In the genomic region with DNA sequence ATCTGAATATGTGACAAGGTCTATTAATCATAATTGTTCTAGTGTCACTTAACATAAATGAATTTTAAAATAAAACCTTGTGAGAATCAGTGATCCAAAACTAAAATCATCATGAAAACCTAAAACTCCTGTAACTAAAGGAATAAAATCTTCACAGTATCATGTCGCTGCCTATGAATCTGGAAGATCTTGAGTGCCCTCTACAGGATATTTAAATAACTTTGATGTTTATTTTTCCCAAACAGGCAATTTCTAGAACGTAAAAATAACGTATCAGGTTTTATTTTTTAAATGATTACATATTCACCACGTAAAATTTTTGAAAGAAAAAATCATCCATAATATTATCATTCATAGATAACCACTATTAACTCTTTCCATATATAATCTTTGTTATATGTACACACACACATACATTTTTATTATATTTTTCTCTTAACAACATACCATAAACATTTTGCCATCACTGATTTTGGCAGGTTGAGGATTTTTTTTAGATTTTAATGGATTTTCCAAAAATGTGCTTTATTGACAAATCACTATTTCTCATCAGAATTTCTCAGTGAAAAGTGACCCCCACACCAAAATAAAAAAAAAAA, we compare ENCODE assay signal across 10 cellular contexts.
A peak's percentile ranks its signal among the peaks of the same experiment; 100 is the strongest.
DNase-seq lines count a peak whose midpoint lies in the region; ATAC-seq and TF ChIP-seq lines count a peak whose summit lies in the region.
"Had no signal": no experiment of that assay in that cellular context is flagged by ENCODE, and none has a peak within 500 bp of the region (broad histone marks: within the 10 kb centered on the region; RNA-seq: fewer than 3 reads in every experiment).

No MANE protein-coding gene starts in this region.

- H2AFZ ChIP-seq in OCI-LY3 (ENCODE audit: low read depth, low read length): no peak overlapping the region

- H3K9me3 ChIP-seq in OCI-LY3 (ENCODE audit: insufficient read depth, low read length) (no peaks in the 10 kb centered on the region), WERI-Rb-1 (ENCODE audit: severe bottlenecking) (no peaks in the 10 kb centered on the region)
- H3K9me3 ChIP-seq: SJSA1 had no signal

- no peak overlapping the region for H3K9ac ChIP-seq in OCI-LY3 (ENCODE audit: low read length)

- DNase-seq in DMS 273 (lab: John Stamatoyannopoulos, UW; ENCODE audit: unreplicated experiment) (peak; percentile 55), HFF-Myc (ENCODE audit: extremely low read depth, low read depth) (peak; percentile 2), epithelial cell of esophagus (ENCODE audit: low read depth) (peak; percentile 37), putamen (ENCODE audit: low spot score) (peak; percentile 48), WERI-Rb-1 (no peak)
- DNase-seq in stimulated activated CD8-positive, alpha-beta memory T cell treated with anti-CD3 and anti-CD28 coated beads, Interleukin-4, amount 100 ng/mL, for 48 hours: no peak

- no peak overlapping the region for H3K4me2 ChIP-seq in OCI-LY3 (ENCODE audit: low read length)

- no peak for TF ChIP-seq CTCF in HFF-Myc (IDR thresholded peaks at IDR 0.05; ENCODE audit: low read depth, low read length, missing control alignments)
- TF ChIP-seq CTCF in OCI-LY3 (IDR thresholded peaks at IDR 0.05; ENCODE audit: low read depth, low read length): peak; percentile 70
- peak; percentile 46 for TF ChIP-seq CTCF in epithelial cell of esophagus (IDR thresholded peaks at IDR 0.05; ENCODE audit: insufficient read depth, low read depth, low read length, missing control alignments)
- TF ChIP-seq CTCF in WERI-Rb-1 (IDR thresholded peaks at IDR 0.05; ENCODE audit: low read depth, low read length): no peak

- H3K27me3 ChIP-seq in OCI-LY3 (ENCODE audit: low read depth, low read length) (no peaks in the 10 kb centered on the region), WERI-Rb-1 (ENCODE audit: insufficient read depth, low read depth, severe bottlenecking) (no peaks in the 10 kb centered on the region)
- H3K27me3 ChIP-seq: SJSA1 had no signal

- H3K4me3 ChIP-seq in HFF-Myc (replicated peaks; ENCODE audit: low read depth, low read length) (no peak overlapping the region), OCI-LY3 (ENCODE audit: low read length) (no peak overlapping the region), epithelial cell of esophagus (ENCODE audit: low read length) (no peak overlapping the region), WERI-Rb-1 (ENCODE audit: low read depth, low read length) (no peak overlapping the region)
- H3K4me3 ChIP-seq: SJSA1 had no signal

- no peaks in the 10 kb centered on the region for H4K20me1 ChIP-seq in OCI-LY3 (ENCODE audit: insufficient read depth, low read length)

- peaks cover 9% of the 10 kb centered on the region; the same call in 1 of the 2 replicates for H3K4me1 ChIP-seq in OCI-LY3 (ENCODE audit: low read length)
- H3K4me1 ChIP-seq: SJSA1 had no signal

- no peak for ATAC-seq in HG02571 (IDR thresholded peaks at IDR 0.05; ENCODE audit: unreplicated experiment)
- ATAC-seq: naive thymus-derived CD8-positive, alpha-beta T cell had no signal

- H3K79me2 ChIP-seq in OCI-LY3 (ENCODE audit: low read length): no peaks in the 10 kb centered on the region

- no peak overlapping the region for H3K27ac ChIP-seq in OCI-LY3 (ENCODE audit: low read length)
- H3K27ac ChIP-seq in WERI-Rb-1: no peak overlapping the region
- H3K27ac ChIP-seq: SJSA1 had no signal

- H3K36me3 ChIP-seq in OCI-LY3 (replicated peaks; ENCODE audit: low read depth, low read length) (no peaks in the 10 kb centered on the region), WERI-Rb-1 (no peaks in the 10 kb centered on the region)
- H3K36me3 ChIP-seq: SJSA1 had no signal

Comparison
In these comparisons a context has a peak if more than half of its experiments do, and no peak if none do; other contexts are left out.
1. DNase-seq: peak in DMS 273 (single experiment), HFF-Myc (single experiment), epithelial cell of esophagus (single experiment) and putamen (single experiment); none in stimulated activated CD8-positive, alpha-beta memory T cell treated with anti-CD3 and anti-CD28 coated beads, Interleukin-4, amount 100 ng/mL, for 48 hours (single experiment) and WERI-Rb-1 (single experiment).
2. CTCF ChIP-seq: peak in OCI-LY3 (single experiment) and epithelial cell of esophagus (single experiment); none in HFF-Myc (single experiment) and WERI-Rb-1 (single experiment).